8 cellular contexts compared by ENCODE assay signal in the genomic region with DNA sequence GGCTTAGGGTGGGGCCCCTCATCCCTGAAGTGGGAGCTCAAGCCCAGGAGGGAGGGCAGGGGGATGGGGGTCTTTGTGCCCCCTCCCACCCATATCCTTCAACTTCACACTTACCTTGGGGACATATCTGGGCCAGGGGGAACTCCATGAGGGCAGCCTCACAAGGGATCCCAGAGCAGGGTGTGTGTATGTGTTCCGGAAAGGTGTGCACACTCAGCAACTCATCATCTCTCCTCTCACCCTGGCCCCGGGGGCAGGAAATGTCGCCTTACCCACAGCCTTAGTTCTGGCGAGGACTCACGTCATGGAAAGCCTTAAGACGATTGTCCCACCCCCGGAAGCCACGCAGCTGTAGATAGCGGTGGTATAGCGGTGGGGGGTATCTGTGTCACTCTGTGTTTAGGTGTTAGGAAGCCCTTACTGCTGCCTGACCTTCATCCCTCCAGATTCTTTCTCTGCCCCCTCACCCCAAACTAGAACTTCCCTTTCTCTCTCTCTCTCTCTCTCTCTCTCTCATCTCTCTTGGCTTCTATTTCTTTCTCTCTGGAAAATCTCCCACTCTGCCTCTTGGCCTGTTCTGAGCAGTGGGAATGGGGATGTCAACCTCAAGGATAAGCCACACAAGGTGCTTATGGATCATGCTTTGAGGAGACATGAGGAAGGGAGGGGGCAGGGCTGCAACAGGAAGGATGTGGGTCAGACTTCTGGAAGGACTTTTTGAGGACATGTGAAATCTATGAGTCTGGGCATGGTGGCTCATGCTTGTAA. TPM values are rescaled to one million over a fixed set of nuclear protein-coding genes. Genes with fewer than 3 reads are reported as not detected.
A peak's percentile ranks its signal among the peaks of the same experiment; 100 is the strongest.
DNase-seq lines count a peak whose midpoint lies in the region; ATAC-seq and TF ChIP-seq lines count a peak whose summit lies in the region.

Gene SH2D2A, minus strand, starts transcription at position 288 of the 768 bp plus-strand sequence. Its CDS starts 140 bp downstream, at position 148.

- peak; percentile 87 for DNase-seq in KBM-7
- DNase-seq in activated CD4-positive, alpha-beta T cell treated with anti-CD3 and anti-CD28 coated beads, Interleukin-2, amount 50 U/mL, for 1 hour, result peak; percentile 94
- DNase-seq in effector memory CD8-positive, alpha-beta T cell, result peak; percentile 93 to 95 (median 94)
- DNase-seq in gastrocnemius medialis, result peak in 1 of 2 donors; percentile 44
- no peak for DNase-seq in endothelial cell (ENCODE audit: low spot score)
- DNase-seq in progenitor cell of endocrine pancreas (ENCODE audit: low spot score, unreplicated experiment), result no peak
- no peak for DNase-seq in H7

- H3K4me1 Mint-ChIP-seq in effector memory CD8-positive, alpha-beta T cell (ENCODE audit: low read depth in 2 of 2), result peaks cover 48 to 53% of the 10 kb centered on the region in 2 donors
- H3K4me1 Mint-ChIP-seq in endothelial cell (ENCODE audit: unreplicated experiment) (peaks cover 4% of the 10 kb centered on the region), progenitor cell of endocrine pancreas (ENCODE audit: low read depth) (peaks cover 4% of the 10 kb centered on the region)

- peak in 1 of 2 donors; percentile 17 for TF ChIP-seq POLR2A in gastrocnemius medialis (IDR thresholded peaks at IDR 0.05)

- TF ChIP-seq CTCF in gastrocnemius medialis (IDR thresholded peaks at IDR 0.05 in 4 of 5, conservative IDR thresholded peaks at IDR 0.05 in 1 of 5) (no peak), endothelial cell (IDR thresholded peaks at IDR 0.05; ENCODE audit: unreplicated experiment) (no peak), progenitor cell of endocrine pancreas (IDR thresholded peaks at IDR 0.05; ENCODE audit: unreplicated experiment) (no peak)

- H3K4me3 ChIP-seq in gastrocnemius medialis (peak within 1 kb of the TSS in 2 of 4 donors; percentile 24 to 32), H7 (ENCODE audit: insufficient read depth, low read depth, low read length) (no peak within 1 kb of the TSS)

- H3K27me3 ChIP-seq in gastrocnemius medialis (peaks cover 0 to 3% (median 0%) of the 10 kb centered on the region in 3 donors), H7 (ENCODE audit: control insufficient read depth, insufficient read depth, low read length) (peaks cover 43% of the 10 kb centered on the region)

- H3K27me3 Mint-ChIP-seq in effector memory CD8-positive, alpha-beta T cell, result no peaks in the 10 kb centered on the region
- H3K27me3 Mint-ChIP-seq in endothelial cell (ENCODE audit: unreplicated experiment) (peaks cover 17% of the 10 kb centered on the region), progenitor cell of endocrine pancreas (peaks cover 67% of the 10 kb centered on the region)

- intact Hi-C loops in gastrocnemius medialis (cut with DNase I; ENCODE audit: low total_unique reads), result no loop called here

- H3K36me3 ChIP-seq in gastrocnemius medialis (no peaks in the 10 kb centered on the region), H7 (replicated peaks; ENCODE audit: control insufficient read depth, insufficient read depth, low read length) (no peaks in the 10 kb centered on the region)

- H3K4me1 ChIP-seq in gastrocnemius medialis, result peaks cover 11 to 15% of the 10 kb centered on the region in 2 donors

- H3K9me3 ChIP-seq in gastrocnemius medialis, result no peaks in the 10 kb centered on the region

- peak within 1 kb of the TSS; percentile 98 to 99 for H3K27ac Mint-ChIP-seq in effector memory CD8-positive, alpha-beta T cell
- no peak within 1 kb of the TSS for H3K27ac Mint-ChIP-seq in endothelial cell (ENCODE audit: unreplicated experiment)
- no peak within 1 kb of the TSS for H3K27ac Mint-ChIP-seq in progenitor cell of endocrine pancreas

- peak within 1 kb of the TSS; percentile 59 to 68 (median 64) for H3K27ac ChIP-seq in gastrocnemius medialis

- in situ Hi-C loops in KBM-7 (cut with MboI; ENCODE audit: low pct_unique_long_range_greater_than_20kb, low sequenced_read_pairs), result no loop called here
- in situ Hi-C loops in gastrocnemius medialis (cut with MboI; ENCODE audit: low sequenced_read_pairs in 4 of 4), result no loop called here

- peak; percentile 91 for ATAC-seq in GM19351 (IDR thresholded peaks at IDR 0.05; ENCODE audit: unreplicated experiment)
- ATAC-seq in effector memory CD8-positive, alpha-beta T cell (replicated peaks), result peak; percentile 81
- no peak for ATAC-seq in gastrocnemius medialis

- no peaks in the 10 kb centered on the region for H3K9me3 Mint-ChIP-seq in effector memory CD8-positive, alpha-beta T cell
- no peaks in the 10 kb centered on the region for H3K9me3 Mint-ChIP-seq in endothelial cell (ENCODE audit: unreplicated experiment)
- H3K9me3 Mint-ChIP-seq in progenitor cell of endocrine pancreas (ENCODE audit: low read depth), result peaks cover 8% of the 10 kb centered on the region

- peak within 1 kb of the TSS; percentile 92 to 96 for H3K4me3 Mint-ChIP-seq in effector memory CD8-positive, alpha-beta T cell
- no peak within 1 kb of the TSS for H3K4me3 Mint-ChIP-seq in endothelial cell (ENCODE audit: unreplicated experiment)
- no peak within 1 kb of the TSS for H3K4me3 Mint-ChIP-seq in progenitor cell of endocrine pancreas (ENCODE audit: low read depth)

- H3K36me3 Mint-ChIP-seq in effector memory CD8-positive, alpha-beta T cell (ENCODE audit: insufficient read depth), result peaks cover 60% of the 10 kb centered on the region
- H3K36me3 Mint-ChIP-seq in endothelial cell (ENCODE audit: low read depth, unreplicated experiment) (peaks cover 9% of the 10 kb centered on the region), progenitor cell of endocrine pancreas (ENCODE audit: insufficient read depth) (no peaks in the 10 kb centered on the region)

RNA-seq across cellular contexts. Expression of gene SH2D2A, which starts in this region (rescaled TPM):
- total RNA-seq in gastrocnemius medialis, result 1 to 10 TPM in 1 of 4 donors, under 1 TPM in 1, not detected in 2; 0.82 to 1.1 TPM
- total RNA-seq in endothelial cell (ENCODE audit: unreplicated experiment), result not detected
- total RNA-seq in progenitor cell of endocrine pancreas, result not detected in 2 replicates
- 4.3 and 8.4 TPM in 2 replicates for total RNA-seq in H7 (2014; rRNA removed; shearing (Covaris generic))

Comparison
In these comparisons a context has a peak if more than half of its experiments do, and no peak if none do; other contexts are left out.
1. ATAC-seq: peak in GM19351 (single experiment) and effector memory CD8-positive, alpha-beta T cell (single experiment); none in gastrocnemius medialis (0 of 2).
2. DNase-seq: peak in KBM-7 (single experiment), activated CD4-positive, alpha-beta T cell treated with anti-CD3 and anti-CD28 coated beads, Interleukin-2, amount 50 U/mL, for 1 hour (single experiment) and effector memory CD8-positive, alpha-beta T cell (3 of 3); none in endothelial cell (single experiment), progenitor cell of endocrine pancreas (single experiment) and H7 (single experiment).
3. H3K27ac Mint-ChIP-seq: peak in effector memory CD8-positive, alpha-beta T cell (2 of 2); none in endothelial cell (single experiment) and progenitor cell of endocrine pancreas (single experiment).
4. H3K4me3 Mint-ChIP-seq: peak in effector memory CD8-positive, alpha-beta T cell (2 of 2); none in endothelial cell (single experiment) and progenitor cell of endocrine pancreas (single experiment).